Comparison of ENCODE assay signal across 10 cellular contexts in genomic region chr22:24486501-24486921, GRCh38.
DNase-seq lines count a peak whose midpoint lies in the region; ATAC-seq and TF ChIP-seq lines count a peak whose summit lies in the region.
"Had no signal": no experiment of that assay in that cellular context is flagged by ENCODE, and none has a peak within 500 bp of the region (broad histone marks: within the 10 kb centered on the region; RNA-seq: fewer than 3 reads in every experiment).

No MANE protein-coding gene starts in this region.

- peak; percentile 42 for DNase-seq in stimulated activated CD4-positive, alpha-beta T cell treated with anti-CD3 and anti-CD28 coated beads, Interleukin-15, amount 100 ng/mL, for 24 hours
- no peak for DNase-seq in stimulated activated CD4-positive, alpha-beta T cell treated with anti-CD3 and anti-CD28 coated beads, Interleukin-4, amount 100 ng/mL, for 4 hours
- DNase-seq in RWPE1 (ENCODE audit: low spot score) = peak; percentile 45
- peak; percentile 70 for DNase-seq in epithelial cell of esophagus (ENCODE audit: low read depth)
- no peak for DNase-seq in stimulated activated naive CD8-positive, alpha-beta T cell treated with anti-CD3 and anti-CD28 coated beads, Interleukin-15, amount 100 ng/mL, for 72 hours
- no peak for DNase-seq in NCI-H1417 (lab: John Stamatoyannopoulos, UW)
- DNase-seq in GM10266 (ENCODE audit: extremely low spot score) = no peak

- no peak overlapping the region for H3K4me3 Mint-ChIP-seq in stimulated activated naive CD8-positive, alpha-beta T cell treated with anti-CD3 and anti-CD28 coated beads, Interleukin-15, amount 100 ng/mL, for 72 hours

- no peaks in the 10 kb centered on the region for H3K9me3 Mint-ChIP-seq in stimulated activated naive CD8-positive, alpha-beta T cell treated with anti-CD3 and anti-CD28 coated beads, Interleukin-15, amount 100 ng/mL, for 72 hours

- POLR2A ChIA-PET in RWPE1 (lab: Yijun Ruan, JAX; ENCODE audit: low non-redundant PET) = no interaction called here

- H3K4me3 ChIP-seq in epithelial cell of esophagus (ENCODE audit: low read length) = no peak overlapping the region
- H3K4me3 ChIP-seq: smooth muscle cell had no signal

- TF ChIP-seq CTCF in RWPE1 (conservative IDR thresholded peaks at IDR 0.05; ENCODE audit: low read depth) (no peak), epithelial cell of esophagus (IDR thresholded peaks at IDR 0.05; ENCODE audit: insufficient read depth, low read depth, low read length, missing control alignments) (no peak), GM10266 (IDR thresholded peaks at IDR 0.05; ENCODE audit: control insufficient read depth, insufficient read depth, low read depth, missing control alignments) (no peak)

- H3K27me3 Mint-ChIP-seq in stimulated activated naive CD8-positive, alpha-beta T cell treated with anti-CD3 and anti-CD28 coated beads, Interleukin-15, amount 100 ng/mL, for 72 hours = no peaks in the 10 kb centered on the region

- peak; percentile 81 for ATAC-seq in stimulated activated naive CD8-positive, alpha-beta T cell treated with anti-CD3 and anti-CD28 coated beads, Interleukin-15, amount 100 ng/mL, for 72 hours
- no peak for ATAC-seq in GM21360 (IDR thresholded peaks at IDR 0.05; ENCODE audit: unreplicated experiment)

- peaks cover 10% of the 10 kb centered on the region for H3K4me1 Mint-ChIP-seq in stimulated activated naive CD8-positive, alpha-beta T cell treated with anti-CD3 and anti-CD28 coated beads, Interleukin-15, amount 100 ng/mL, for 72 hours

- H3K27ac ChIP-seq in RWPE1 = no peak overlapping the region
- H3K27ac ChIP-seq: HL-60 had no signal

- H3K27ac Mint-ChIP-seq in stimulated activated naive CD8-positive, alpha-beta T cell treated with anti-CD3 and anti-CD28 coated beads, Interleukin-15, amount 100 ng/mL, for 72 hours = no peak overlapping the region

- CTCF ChIA-PET in RWPE1 (lab: Yijun Ruan, JAX) = no interaction called here

Comparison
In these comparisons a context has a peak if more than half of its experiments do, and no peak if none do; other contexts are left out.
1. DNase-seq: peak in stimulated activated CD4-positive, alpha-beta T cell treated with anti-CD3 and anti-CD28 coated beads, Interleukin-15, amount 100 ng/mL, for 24 hours (single experiment), RWPE1 (single experiment) and epithelial cell of esophagus (single experiment); none in stimulated activated CD4-positive, alpha-beta T cell treated with anti-CD3 and anti-CD28 coated beads, Interleukin-4, amount 100 ng/mL, for 4 hours (0 of 2), stimulated activated naive CD8-positive, alpha-beta T cell treated with anti-CD3 and anti-CD28 coated beads, Interleukin-15, amount 100 ng/mL, for 72 hours (0 of 2), NCI-H1417 (0 of 3) and GM10266 (single experiment).